ENCODE assay signal across 15 cellular contexts in genomic region chr1:150514260-150514659, GRCh38. TPM values are rescaled to one million over a fixed set of nuclear protein-coding genes. Genes with fewer than 3 reads are reported as not detected.
DNase-seq lines count a peak whose midpoint lies in the region; ATAC-seq, FAIRE-seq and TF ChIP-seq lines count a peak whose summit lies in the region.
"Had no signal": no experiment of that assay in that cellular context is flagged by ENCODE, and none has a peak within 500 bp of the region (broad histone marks: within the 10 kb centered on the region; RNA-seq: fewer than 3 reads in every experiment).

No MANE protein-coding gene starts in this region.

- H3K9me3 Mint-ChIP-seq in activated CD8-positive, alpha-beta T cell treated with anti-CD3 and anti-CD28 coated beads for 36 hours: no peaks in the 10 kb centered on the region

- 98% methylated on average over 9 of the region's 9 CpGs for WGBS in smooth muscle cell (ENCODE audit: low lambda C conversion rate)

- POLR2A ChIA-PET in activated CD8-positive, alpha-beta T cell treated with anti-CD3 and anti-CD28 coated beads for 36 hours (lab: Charles Lee): interaction anchor here (1.0 to 1.4 kb wide), 2 partner anchors 11 to 17 kb away, joined by 3 read pairs; no protein-coding TSS in a partner anchor

- H3K4me1 Mint-ChIP-seq in activated CD8-positive, alpha-beta T cell treated with anti-CD3 and anti-CD28 coated beads for 36 hours (ENCODE audit: low read depth): peaks cover 12% of the 10 kb centered on the region

- H3K4me3 Mint-ChIP-seq in activated CD8-positive, alpha-beta T cell treated with anti-CD3 and anti-CD28 coated beads for 36 hours: peak overlapping the region; percentile 92

- no peaks in the 10 kb centered on the region for H3K27me3 Mint-ChIP-seq in activated CD8-positive, alpha-beta T cell treated with anti-CD3 and anti-CD28 coated beads for 36 hours

- H3K4me3 ChIP-seq in kidney (ENCODE audit: low read length in 2 of 2) (no peak overlapping the region), stomach smooth muscle (ENCODE audit: low read length in 2 of 2) (no peak overlapping the region), smooth muscle cell (no peak overlapping the region)

- H3K4me2 ChIP-seq in smooth muscle cell: no peak overlapping the region

- no peaks in the 10 kb centered on the region for H3K9me3 ChIP-seq in kidney (ENCODE audit: control insufficient read depth in 1 of 2, low read length in 2 of 2)
- H3K9me3 ChIP-seq in stomach smooth muscle (ENCODE audit: control insufficient read depth in 2 of 2, low read length in 2 of 2): no peaks in the 10 kb centered on the region
- no peaks in the 10 kb centered on the region for H3K9me3 ChIP-seq in smooth muscle cell (replicated peaks; ENCODE audit: low read depth)
- H3K9me3 ChIP-seq: ascending aorta, lower lobe of right lung had no signal

- DNase-seq in left ventricle myocardium superior (peak; percentile 1), left cardiac atrium (no peak), kidney (peak; percentile 66), GM13976 (ENCODE audit: low spot score) (no peak), smooth muscle cell (lab: John Stamatoyannopoulos, UW; ENCODE audit: unreplicated experiment) (no peak)
- DNase-seq in activated CD8-positive, alpha-beta T cell treated with anti-CD3 and anti-CD28 coated beads for 36 hours: no peak
- DNase-seq in activated effector memory CD4-positive, alpha-beta T cell treated with Interleukin-2 at 50 U/mL for 16 hours: no peak
- DNase-seq: activated CD4-positive, alpha-beta T cell treated with anti-CD3 and anti-CD28 coated beads, Interleukin-2, amount 50 U/mL, for 4 hours; GF-D8; lower lobe of right lung; stimulated activated naive CD4-positive, alpha-beta T cell treated with Interleukin-2 at 50 U/mL for 16 hours had no signal

- H4K20me1 ChIP-seq in smooth muscle cell (ENCODE audit: low read depth): no peaks in the 10 kb centered on the region

- intact Hi-C loops in left ventricle myocardium superior (cut with micrococcal nuclease): no loop called here
- intact Hi-C loops in left cardiac atrium (cut with DNase I): no loop called here
- intact Hi-C loops in activated CD8-positive, alpha-beta T cell treated with anti-CD3 and anti-CD28 coated beads for 36 hours (cut with micrococcal nuclease): loop anchor here (10.0 kb wide), 1 partner anchor 49 kb away; no protein-coding TSS in a partner anchor
- intact Hi-C loops in kidney (cut with DNase I): no loop called here

- no peak overlapping the region for H3K27ac Mint-ChIP-seq in activated CD8-positive, alpha-beta T cell treated with anti-CD3 and anti-CD28 coated beads for 36 hours

- no peaks in the 10 kb centered on the region for H3F3A ChIP-seq in smooth muscle cell (ENCODE audit: low read depth)

- in situ Hi-C loops in GM13976 (cut with MboI; ENCODE audit: low sequenced_read_pairs, unreplicated experiment): no loop called here

- H3K27ac ChIP-seq in kidney (ENCODE audit: low read depth in 2 of 2, low read length in 2 of 2): no peak overlapping the region
- H3K27ac ChIP-seq in stomach smooth muscle (ENCODE audit: low read length): peak overlapping the region; percentile 86
- H3K27ac ChIP-seq in smooth muscle cell (ENCODE audit: low read depth): no peak overlapping the region

- H3K36me3 ChIP-seq in kidney (ENCODE audit: control insufficient read depth in 1 of 2, insufficient read depth in 2 of 2, low read length in 2 of 2) (no peaks in the 10 kb centered on the region), stomach smooth muscle (ENCODE audit: control insufficient read depth in 2 of 2, insufficient read depth in 2 of 2, low read length in 2 of 2) (peaks cover 0 to 9% of the 10 kb centered on the region in 2 donors), smooth muscle cell (ENCODE audit: low read depth) (no peaks in the 10 kb centered on the region)
- H3K36me3 ChIP-seq: lower lobe of right lung had no signal

- TF ChIP-seq CTCF in activated CD8-positive, alpha-beta T cell treated with anti-CD3 and anti-CD28 coated beads for 36 hours (IDR thresholded peaks at IDR 0.05): no peak
- no peak for TF ChIP-seq CTCF in kidney (IDR thresholded peaks at IDR 0.05; ENCODE audit: borderline replicate concordance, extremely low read depth, insufficient read depth)
- no peak for TF ChIP-seq CTCF in GM13976 (IDR thresholded peaks at IDR 0.05; ENCODE audit: borderline replicate concordance, control extremely low read depth, extremely low read depth, insufficient read depth, missing control alignments)
- no peak for TF ChIP-seq CTCF in smooth muscle cell (IDR thresholded peaks at IDR 0.05; ENCODE audit: borderline replicate concordance, insufficient read depth, poor library complexity, severe bottlenecking)

- no peaks in the 10 kb centered on the region for H3K27me3 ChIP-seq in stomach smooth muscle (ENCODE audit: control insufficient read depth in 1 of 2, insufficient read depth in 2 of 2, low read length in 2 of 2)
- no peaks in the 10 kb centered on the region for H3K27me3 ChIP-seq in smooth muscle cell (ENCODE audit: low read depth)
- H3K27me3 ChIP-seq: ascending aorta, hepatocyte had no signal

- H3K9ac ChIP-seq in kidney (ENCODE audit: low read length in 2 of 2): no peak overlapping the region
- no peak overlapping the region for H3K9ac ChIP-seq in stomach smooth muscle (ENCODE audit: low read length in 2 of 2)
- no peak overlapping the region for H3K9ac ChIP-seq in smooth muscle cell (ENCODE audit: low read depth)

- no peak for ATAC-seq in left ventricle myocardium superior
- no peak for ATAC-seq in left cardiac atrium
- ATAC-seq in activated CD8-positive, alpha-beta T cell treated with anti-CD3 and anti-CD28 coated beads for 36 hours: no peak

- H3K4me1 ChIP-seq in kidney (ENCODE audit: control insufficient read depth in 1 of 2, insufficient read depth in 1 of 2, low read depth in 1 of 2, low read length in 2 of 2): peaks cover 3 to 4% of the 10 kb centered on the region in 2 donors
- H3K4me1 ChIP-seq in stomach smooth muscle (ENCODE audit: control insufficient read depth, insufficient read depth, low read length): peaks cover 25% of the 10 kb centered on the region
- peaks cover 8% of the 10 kb centered on the region for H3K4me1 ChIP-seq in smooth muscle cell (ENCODE audit: low read depth)

- H3K79me2 ChIP-seq in smooth muscle cell (ENCODE audit: low read depth): no peaks in the 10 kb centered on the region
- H3K79me2 ChIP-seq: hepatocyte had no signal

- CTCF ChIA-PET in activated CD8-positive, alpha-beta T cell treated with anti-CD3 and anti-CD28 coated beads for 36 hours (lab: Charles Lee): interaction anchor here (4.0 to 5.5 kb wide), 2 partner anchors 18 to 259 kb away, joined by 25 to 30 read pairs; no protein-coding TSS in a partner anchor

- FAIRE-seq in kidney (lab: Jason Lieb, UNC): no peak

- no peak overlapping the region for H2AFZ ChIP-seq in smooth muscle cell (ENCODE audit: low read depth)

- no peaks in the 10 kb centered on the region for H3K36me3 Mint-ChIP-seq in activated CD8-positive, alpha-beta T cell treated with anti-CD3 and anti-CD28 coated beads for 36 hours (ENCODE audit: low read depth)

RNA-seq across cellular contexts. Expression of gene FALEC, which starts 1.3 kb away (rescaled TPM):
- total RNA-seq in left ventricle myocardium superior: not detected
- not detected for total RNA-seq in left cardiac atrium
- total RNA-seq in activated CD8-positive, alpha-beta T cell treated with anti-CD3 and anti-CD28 coated beads for 36 hours: not detected
- not detected for total RNA-seq in kidney
- not detected for polyA plus RNA-seq in kidney (ENCODE audit: insufficient read depth, low read depth, low replicate concordance)
- total RNA-seq in smooth muscle cell: not detected in 2 replicates
- 0.62 and 1.2 TPM in 2 replicates for polyA plus RNA-seq in smooth muscle cell
- total RNA-seq: ascending aorta, hepatocyte, lower lobe of right lung had no signal
- polyA plus RNA-seq: BJ had no signal

RNA-seq across cellular contexts. Expression of gene ECM1, which starts 6.4 kb away (rescaled TPM):
- 14.0 TPM for total RNA-seq in left ventricle myocardium superior
- total RNA-seq in left cardiac atrium: 10 to 100 TPM; 40.6 to 42.2 TPM
- total RNA-seq in activated CD8-positive, alpha-beta T cell treated with anti-CD3 and anti-CD28 coated beads for 36 hours: under 1 TPM; 0.74 to 0.81 TPM
- 9.2 TPM for total RNA-seq in kidney
- 36.4 TPM for polyA plus RNA-seq in kidney (ENCODE audit: insufficient read depth, low read depth, low replicate concordance)
- total RNA-seq in smooth muscle cell: 14.6 and 19.0 TPM in 2 replicates
- polyA plus RNA-seq in smooth muscle cell: 32.0 and 36.1 TPM in 2 replicates

RNA-seq across cellular contexts. Expression of gene TARS2, which starts 27.0 kb away (rescaled TPM):
- 31.3 TPM for total RNA-seq in left ventricle myocardium superior
- 10 to 100 TPM; 16.3 to 18.5 TPM for total RNA-seq in left cardiac atrium
- 10 to 100 TPM; 43.3 to 44.5 TPM for total RNA-seq in activated CD8-positive, alpha-beta T cell treated with anti-CD3 and anti-CD28 coated beads for 36 hours
- total RNA-seq in kidney: 25.6 TPM
- polyA plus RNA-seq in kidney (ENCODE audit: insufficient read depth, low read depth, low replicate concordance): 20.4 TPM
- 8.6 and 10.2 TPM in 2 replicates for total RNA-seq in smooth muscle cell
- 20.9 and 23.1 TPM in 2 replicates for polyA plus RNA-seq in smooth muscle cell

RNA-seq across cellular contexts. Expression of gene ADAMTSL4, which starts 34.9 kb away (rescaled TPM):
- total RNA-seq in left ventricle myocardium superior (77.7 TPM), left cardiac atrium (10 to 100 TPM; 31.5 to 62.5 TPM), kidney (20.0 TPM), smooth muscle cell (2.4 and 6.4 TPM in 2 replicates)
- under 1 TPM; 0.11 to 0.20 TPM for total RNA-seq in activated CD8-positive, alpha-beta T cell treated with anti-CD3 and anti-CD28 coated beads for 36 hours
- polyA plus RNA-seq in kidney (ENCODE audit: insufficient read depth, low read depth, low replicate concordance) (6.9 TPM), smooth muscle cell (8.4 and 20.8 TPM in 2 replicates)

Comparison
In these comparisons a context has a peak if more than half of its experiments do, and no peak if none do; other contexts are left out.
1. DNase-seq: peak in left ventricle myocardium superior (single experiment) and kidney (single experiment); none in left cardiac atrium (single experiment), activated CD8-positive, alpha-beta T cell treated with anti-CD3 and anti-CD28 coated beads for 36 hours (single experiment), GM13976 (single experiment), smooth muscle cell (single experiment) and activated effector memory CD4-positive, alpha-beta T cell treated with Interleukin-2 at 50 U/mL for 16 hours (single experiment).